In genomic region chr7:35463751-35464150, GRCh38 we compare ENCODE assay signal across 31 cellular contexts.
"Had no signal": no experiment of that assay in that cellular context is flagged by ENCODE, and none has a peak within 500 bp of the region (broad histone marks: within the 10 kb centered on the region; RNA-seq: fewer than 3 reads in every experiment).

No MANE protein-coding gene starts in this region.

- H3K4me1 ChIP-seq: colonic mucosa, foreskin keratinocyte, gastroesophageal sphincter, parathyroid adenoma, right lobe of liver, thyroid gland had no signal

- H3K4me2 ChIP-seq: hepatocyte had no signal

- H3K4me3 ChIP-seq: colonic mucosa, gastroesophageal sphincter, heart left ventricle, hepatocyte, lung, mucosa of descending colon, right lobe of liver, stomach, thyroid gland had no signal

- H3K36me3 Mint-ChIP-seq: mesothelial cell of epicardium, type B pancreatic cell had no signal

- H3K9ac ChIP-seq: parathyroid adenoma had no signal

- H3K36me3 ChIP-seq: colonic mucosa, gastroesophageal sphincter, heart left ventricle, neutrophil, right lobe of liver, stomach, thyroid gland had no signal

- H3K9me3 ChIP-seq: colonic mucosa, mucosa of descending colon, neutrophil, right lobe of liver, thyroid gland had no signal

- H2AFZ ChIP-seq: hepatocyte, parathyroid adenoma had no signal

- DNase-seq: colonic mucosa; effector CD8-positive, alpha-beta T cell; endodermal cell; foreskin keratinocyte; heart left ventricle; kidney; mucosa of descending colon; naive B cell; right lobe of liver; small intestine; stimulated activated CD4-positive, alpha-beta T cell treated with anti-CD3 and anti-CD28 coated beads, Interleukin-15, amount 100 ng/mL, for 24 hours; stimulated activated CD4-positive, alpha-beta T cell treated with anti-CD3 and anti-CD28 coated beads, Interleukin-4, amount 100 ng/mL, for 1 hour; stimulated activated CD8-positive, alpha-beta memory T cell treated with anti-CD3 and anti-CD28 coated beads, Interleukin-4, amount 100 ng/mL, for 48 hours; stimulated activated naive CD4-positive, alpha-beta T cell; stomach; thyroid gland had no signal

- H3K27ac ChIP-seq: colonic mucosa, epithelial cell of prostate, foreskin keratinocyte, gastroesophageal sphincter, heart left ventricle, hepatocyte, neutrophil, parathyroid adenoma, right lobe of liver, stomach, thyroid gland had no signal

- ATAC-seq: esophagus mucosa; foreskin keratinocyte; gastroesophageal sphincter; heart left ventricle; left lobe of liver; mucosa of descending colon; natural killer cell treated with Interleukin-12 subunit alpha and Interleukin-12 subunit beta and Interleukin-15 and Interleukin-18, amount 100 ng/mL, for 72 hours; right lobe of liver had no signal

- H3K9me3 Mint-ChIP-seq: natural killer cell treated with Interleukin-12 subunit alpha and Interleukin-12 subunit beta and Interleukin-15 and Interleukin-18, amount 100 ng/mL, for 72 hours had no signal

- H3K27ac Mint-ChIP-seq: dendritic cell treated with granulocyte-macrophage colony-stimulating factor and Interleukin-4, amounts not matched to agents 40 ng/mL and 50 ng/mL, for 4 days; endodermal cell; memory B cell; mesothelial cell of epicardium; naive B cell; natural killer cell treated with Interleukin-12 subunit alpha and Interleukin-12 subunit beta and Interleukin-15 and Interleukin-18, amount 100 ng/mL, for 72 hours; progenitor cell of endocrine pancreas; type B pancreatic cell had no signal

- H3K4me3 Mint-ChIP-seq: dendritic cell treated with granulocyte-macrophage colony-stimulating factor and Interleukin-4, amounts not matched to agents 40 ng/mL and 50 ng/mL, for 4 days; endodermal cell; memory B cell; mesothelial cell of epicardium; naive B cell; natural killer cell treated with Interleukin-12 subunit alpha and Interleukin-12 subunit beta and Interleukin-15 and Interleukin-18, amount 100 ng/mL, for 72 hours; neural crest cell; type B pancreatic cell had no signal

- H3K27me3 ChIP-seq: colonic mucosa, heart left ventricle, hepatocyte, neutrophil, right lobe of liver, thyroid gland had no signal

- FAIRE-seq: kidney, small intestine had no signal

- H3K79me2 ChIP-seq: hepatocyte, parathyroid adenoma had no signal

- H3K4me1 Mint-ChIP-seq: memory B cell, naive B cell, neural crest cell had no signal

- H3K27me3 Mint-ChIP-seq: dendritic cell treated with granulocyte-macrophage colony-stimulating factor and Interleukin-4, amounts not matched to agents 40 ng/mL and 50 ng/mL, for 4 days had no signal
